In the genomic region with DNA sequence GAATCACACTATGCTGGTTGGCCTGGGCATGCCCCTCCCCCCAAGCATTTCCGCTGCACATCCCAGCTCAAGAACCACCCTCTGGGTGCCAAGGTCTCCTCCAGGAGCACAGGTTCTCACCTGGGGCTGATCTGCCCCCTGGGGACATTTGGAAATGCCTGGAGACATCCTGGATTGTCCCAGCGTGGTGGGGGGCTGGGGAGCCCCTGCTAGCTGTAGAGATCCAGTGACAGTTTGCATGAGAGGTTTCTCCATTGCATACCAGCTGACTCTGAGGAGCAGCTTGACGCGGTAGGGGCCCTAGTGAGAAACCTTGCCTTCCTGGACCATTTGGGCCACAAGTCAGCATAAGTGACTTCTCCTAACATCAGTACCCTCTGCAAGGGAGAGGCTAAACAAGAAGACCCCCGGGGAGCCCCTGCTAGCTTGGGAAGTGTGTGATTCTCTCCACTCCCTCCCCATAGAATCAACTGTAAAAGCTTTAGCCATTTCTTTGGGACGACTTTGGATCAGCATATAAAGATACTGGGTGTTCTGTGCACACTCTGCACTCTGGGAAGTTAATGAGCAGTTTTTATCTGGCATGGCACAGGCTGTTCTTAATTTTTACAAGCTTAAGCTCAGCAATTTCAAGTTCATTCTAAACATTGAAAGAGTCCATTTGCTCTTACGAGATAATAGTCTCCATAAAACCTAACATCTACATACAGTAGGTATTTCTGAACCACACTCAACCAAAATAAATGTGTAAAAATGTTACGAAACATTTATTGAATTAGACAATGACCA, we compare ENCODE assay signal across 20 cellular contexts.
"Had no signal": no experiment of that assay in that cellular context is flagged by ENCODE, and none has a peak within 500 bp of the region (broad histone marks: within the 10 kb centered on the region; RNA-seq: fewer than 3 reads in every experiment).

No MANE protein-coding gene starts in this region.

- H3K36me3 ChIP-seq: breast epithelium, colonic mucosa had no signal

- H3K4me1 Mint-ChIP-seq: activated CD4-positive, alpha-beta memory T cell treated with anti-CD3 and anti-CD28 coated beads, Interleukin-2, amount 10 ng/mL, durations not matched to agents 7 days and 5 days; activated CD4-positive, alpha-beta T cell treated with anti-CD3 and anti-CD28 coated beads for 36 hours; activated naive CD4-positive, alpha-beta T cell treated with anti-CD3 and anti-CD28 coated beads, Interleukin-2, amount 50 U/mL, for 24 hours; T-helper 17 cell had no signal

- H3K27ac Mint-ChIP-seq: activated CD4-positive, alpha-beta memory T cell treated with anti-CD3 and anti-CD28 coated beads, Interleukin-2, amount 10 ng/mL, durations not matched to agents 7 days and 5 days; activated CD4-positive, alpha-beta T cell treated with anti-CD3 and anti-CD28 coated beads for 36 hours; activated naive CD4-positive, alpha-beta T cell treated with anti-CD3 and anti-CD28 coated beads, Interleukin-2, amount 50 U/mL, for 24 hours; T-helper 17 cell had no signal

- H3K4me1 ChIP-seq: breast epithelium, colonic mucosa had no signal

- H3K27me3 ChIP-seq: breast epithelium, colonic mucosa had no signal

- H3K9me3 ChIP-seq: breast epithelium, colonic mucosa had no signal

- H3K9me3 Mint-ChIP-seq: activated CD4-positive, alpha-beta memory T cell treated with anti-CD3 and anti-CD28 coated beads, Interleukin-2, amount 10 ng/mL, durations not matched to agents 7 days and 5 days; activated naive CD4-positive, alpha-beta T cell treated with anti-CD3 and anti-CD28 coated beads, Interleukin-2, amount 50 U/mL, for 24 hours had no signal

- DNase-seq: activated CD4-positive, alpha-beta memory T cell treated with anti-CD3 and anti-CD28 coated beads, Interleukin-2, amount 10 ng/mL, durations not matched to agents 7 days and 5 days; activated CD4-positive, alpha-beta T cell treated with anti-CD3 and anti-CD28 coated beads for 36 hours; activated CD4-positive, alpha-beta T cell treated with anti-CD3 and anti-CD28 coated beads, Interleukin-2, amount 50 U/mL, for 1 hour; activated CD8-positive, alpha-beta memory T cell treated with anti-CD3 and anti-CD28 coated beads, Interleukin-2, amount 50 U/mL, for 4 hours; activated naive CD4-positive, alpha-beta T cell; aorta; caudate nucleus; colonic mucosa; NCI-H1105 treated with DMSO at 0.1 percent for 48 hours; NCI-H1436 treated with DMSO at 0.1 percent for 48 hours; NCI-H187; NCI-H2081; NCI-H510A treated with DMSO at 0.1 percent for 48 hours; NCI-H69; PC-9; SHP77 treated with DMSO at 0.1 percent for 48 hours; T-helper 17 cell; T-helper 9 cell had no signal

- ATAC-seq: activated CD4-positive, alpha-beta T cell treated with anti-CD3 and anti-CD28 coated beads for 36 hours; T-helper 17 cell had no signal

- H2AFZ ChIP-seq: PC-9 had no signal

- H3K27ac ChIP-seq: breast epithelium, colonic mucosa, PC-9 had no signal

- H3K4me3 ChIP-seq: breast epithelium, colonic mucosa, PC-9 had no signal

- H3K4me3 Mint-ChIP-seq: activated CD4-positive, alpha-beta memory T cell treated with anti-CD3 and anti-CD28 coated beads, Interleukin-2, amount 10 ng/mL, durations not matched to agents 7 days and 5 days; activated CD4-positive, alpha-beta T cell treated with anti-CD3 and anti-CD28 coated beads for 36 hours; activated naive CD4-positive, alpha-beta T cell treated with anti-CD3 and anti-CD28 coated beads, Interleukin-2, amount 50 U/mL, for 24 hours; T-helper 17 cell had no signal

- H3K36me3 Mint-ChIP-seq: activated naive CD4-positive, alpha-beta T cell treated with anti-CD3 and anti-CD28 coated beads, Interleukin-2, amount 50 U/mL, for 24 hours had no signal

- H3K4me2 ChIP-seq: PC-9 had no signal

- H3K27me3 Mint-ChIP-seq: activated CD4-positive, alpha-beta memory T cell treated with anti-CD3 and anti-CD28 coated beads, Interleukin-2, amount 10 ng/mL, durations not matched to agents 7 days and 5 days; activated CD4-positive, alpha-beta T cell treated with anti-CD3 and anti-CD28 coated beads for 36 hours; activated naive CD4-positive, alpha-beta T cell treated with anti-CD3 and anti-CD28 coated beads, Interleukin-2, amount 50 U/mL, for 24 hours; T-helper 17 cell had no signal
